24 cellular contexts compared by ENCODE assay signal in genomic region chr22:38694049-38694448, GRCh38. TPM values are rescaled to one million over a fixed set of nuclear protein-coding genes. Genes with fewer than 3 reads are reported as not detected.
DNase-seq lines count a peak whose midpoint lies in the region.
"Had no signal": no experiment of that assay in that cellular context is flagged by ENCODE, and none has a peak within 500 bp of the region (broad histone marks: within the 10 kb centered on the region; RNA-seq: fewer than 3 reads in every experiment).

No MANE protein-coding gene starts in this region.

- intact Hi-C loops in CD4-positive, alpha-beta memory T cell (cut with micrococcal nuclease): no loop called here

- H3K4me3 Mint-ChIP-seq in T-helper 2 cell treated with Interferon-gamma antibody and Interleukin-4, amounts not matched to agents 5 μg/mL and 100 μg/mL, for 36 hours: no peak overlapping the region
- no peak overlapping the region for H3K4me3 Mint-ChIP-seq in CD4-positive, alpha-beta memory T cell
- H3K4me3 Mint-ChIP-seq: nephron progenitor cell had no signal

- no peak overlapping the region for H3K4me3 ChIP-seq in ACC112 (ENCODE audit: low read depth, low read length)
- H3K4me3 ChIP-seq in muscle layer of duodenum (ENCODE audit: low read depth in 1 of 2, low read length in 2 of 2): peak overlapping the region in 1 of 2 donors; percentile 22
- no peak overlapping the region for H3K4me3 ChIP-seq in CD4-positive, alpha-beta memory T cell (ENCODE audit: low read length in 2 of 2)
- H3K4me3 ChIP-seq: BLaER1 treated with 17β-estradiol and CSF1 and Interleukin-3, amounts not matched to agents 10 nM and 100 nM; dorsolateral prefrontal cortex; esophagus muscularis mucosa; gastroesophageal sphincter; upper lobe of right lung had no signal

- H3K79me2 ChIP-seq in ACC112 (ENCODE audit: control insufficient read depth, insufficient read depth, low read length, unreplicated experiment): peaks cover 75% of the 10 kb centered on the region

- no peaks in the 10 kb centered on the region for H3K36me3 ChIP-seq in ACC112 (ENCODE audit: insufficient read depth, low read length)
- H3K36me3 ChIP-seq in muscle layer of duodenum (ENCODE audit: control insufficient read depth in 1 of 2, insufficient read depth in 2 of 2, low read length in 2 of 2): peaks cover 12 to 17% of the 10 kb centered on the region in 2 donors
- H3K36me3 ChIP-seq in CD4-positive, alpha-beta memory T cell (ENCODE audit: insufficient read depth, low read length): peaks cover 7% of the 10 kb centered on the region

- peak; percentile 75 for DNase-seq in LoVo (ENCODE audit: low spot score)
- DNase-seq in dermis blood vessel endothelial cell: peak; percentile 42
- no peak for DNase-seq in T-helper 2 cell treated with Interferon-gamma antibody and Interleukin-4, amounts not matched to agents 5 μg/mL and 100 μg/mL, for 36 hours (ENCODE audit: low spot score)
- no peak for DNase-seq in CD4-positive, alpha-beta memory T cell
- no peak for DNase-seq in middle frontal gyrus (ENCODE audit: extremely low spot score, low spot score)
- no peak for DNase-seq in stimulated activated CD4-positive, alpha-beta T cell treated with anti-CD3 and anti-CD28 coated beads, Interleukin-15, amount 100 ng/mL, for 24 hours
- DNase-seq: ACHN; activated CD4-positive, alpha-beta T cell treated with anti-CD3 and anti-CD28 coated beads, Interleukin-2, amount 50 U/mL, for 1 hour; activated CD8-positive, alpha-beta memory T cell treated with anti-CD3 and anti-CD28 coated beads, Interleukin-2, amount 50 U/mL, for 4 hours; anterior cingulate cortex; dorsolateral prefrontal cortex; IMR-90; mesendoderm; NCI-H146; nephron progenitor cell; stimulated activated CD4-positive, alpha-beta T cell treated with anti-CD3 and anti-CD28 coated beads, Interleukin-1b, Interleukin-23, amount 100 ng/mL, for 48 hours; stimulated activated naive CD4-positive, alpha-beta T cell treated with Interleukin-2 at 50 U/mL for 16 hours; upper lobe of right lung had no signal

- H3K27ac ChIP-seq in ACC112 (ENCODE audit: low read depth, low read length) (peak overlapping the region; percentile 12; the same call in 1 of the 2 replicates), muscle layer of duodenum (ENCODE audit: low read length) (peak overlapping the region; percentile 70)
- H3K27ac ChIP-seq in CD4-positive, alpha-beta memory T cell (ENCODE audit: low read depth, low read length): no peak overlapping the region
- H3K27ac ChIP-seq: BLaER1 treated with 17β-estradiol and CSF1 and Interleukin-3, amounts not matched to agents 10 nM and 100 nM; esophagus muscularis mucosa; gastroesophageal sphincter; upper lobe of right lung had no signal

- H3K27me3 ChIP-seq in ACC112 (ENCODE audit: insufficient read depth, low read length) (no peaks in the 10 kb centered on the region), muscle layer of duodenum (ENCODE audit: low read depth, low read length) (no peaks in the 10 kb centered on the region)
- no peaks in the 10 kb centered on the region for H3K27me3 ChIP-seq in CD4-positive, alpha-beta memory T cell (ENCODE audit: insufficient read depth, low read length)
- H3K27me3 ChIP-seq: BLaER1 treated with 17β-estradiol and CSF1 and Interleukin-3, amounts not matched to agents 10 nM and 100 nM; dorsolateral prefrontal cortex; esophagus muscularis mucosa; gastroesophageal sphincter; upper lobe of right lung had no signal

- no peak overlapping the region for H2AFZ ChIP-seq in ACC112 (ENCODE audit: low read length, unreplicated experiment)

- H3K4me1 Mint-ChIP-seq in T-helper 2 cell treated with Interferon-gamma antibody and Interleukin-4, amounts not matched to agents 5 μg/mL and 100 μg/mL, for 36 hours (ENCODE audit: low read depth): peaks cover 43% of the 10 kb centered on the region
- peaks cover 44 to 66% (median 53%) of the 10 kb centered on the region in 4 donors for H3K4me1 Mint-ChIP-seq in CD4-positive, alpha-beta memory T cell

- no peaks in the 10 kb centered on the region for H3K9me3 ChIP-seq in muscle layer of duodenum (ENCODE audit: control insufficient read depth in 1 of 2, low read length in 2 of 2)
- no peaks in the 10 kb centered on the region for H3K9me3 ChIP-seq in CD4-positive, alpha-beta memory T cell (ENCODE audit: control insufficient read depth in 1 of 2, low read length in 2 of 2)
- H3K9me3 ChIP-seq: BLaER1 treated with 17β-estradiol and CSF1 and Interleukin-3, amounts not matched to agents 10 nM and 100 nM; esophagus muscularis mucosa; gastroesophageal sphincter; upper lobe of right lung had no signal

- H3K9me3 Mint-ChIP-seq in T-helper 2 cell treated with Interferon-gamma antibody and Interleukin-4, amounts not matched to agents 5 μg/mL and 100 μg/mL, for 36 hours: no peaks in the 10 kb centered on the region
- no peaks in the 10 kb centered on the region for H3K9me3 Mint-ChIP-seq in CD4-positive, alpha-beta memory T cell
- H3K9me3 Mint-ChIP-seq: nephron progenitor cell; T-helper 1 cell treated with Interleukin-12 subunit alpha and Interleukin-12 subunit beta and Interleukin-4 antibody, amounts not matched to agents 30 μg/mL and 1 μg/mL, for 36 hours had no signal

- no peak overlapping the region for H3K27ac Mint-ChIP-seq in T-helper 2 cell treated with Interferon-gamma antibody and Interleukin-4, amounts not matched to agents 5 μg/mL and 100 μg/mL, for 36 hours
- peak overlapping the region in 1 of 7 donors; percentile 36 for H3K27ac Mint-ChIP-seq in CD4-positive, alpha-beta memory T cell
- H3K27ac Mint-ChIP-seq: nephron progenitor cell had no signal

- CTCF ChIA-PET in CD4-positive, alpha-beta memory T cell (lab: Charles Lee; ENCODE audit: partially characterized antibody): no interaction called here

- H3K36me3 Mint-ChIP-seq in T-helper 2 cell treated with Interferon-gamma antibody and Interleukin-4, amounts not matched to agents 5 μg/mL and 100 μg/mL, for 36 hours (ENCODE audit: low read depth): peaks cover 55% of the 10 kb centered on the region
- H3K36me3 Mint-ChIP-seq in CD4-positive, alpha-beta memory T cell: peaks cover 13 to 40% of the 10 kb centered on the region in 2 donors

- POLR2A ChIA-PET in CD4-positive, alpha-beta memory T cell (lab: Charles Lee; ENCODE audit: partially characterized antibody): interaction anchor here (1.3 to 8.5 kb wide), 4 partner anchors 11 to 60 kb away, joined by 3 to 84 read pairs (median 8); partner anchors contain the start of genes GTPBP1 and TOMM22

- no peaks in the 10 kb centered on the region for H3K27me3 Mint-ChIP-seq in T-helper 2 cell treated with Interferon-gamma antibody and Interleukin-4, amounts not matched to agents 5 μg/mL and 100 μg/mL, for 36 hours (ENCODE audit: low read depth)
- H3K27me3 Mint-ChIP-seq in CD4-positive, alpha-beta memory T cell: no peaks in the 10 kb centered on the region

- H3K4me1 ChIP-seq in ACC112 (ENCODE audit: control insufficient read depth, insufficient read depth, low read length, unreplicated experiment) (peaks cover 36% of the 10 kb centered on the region), muscle layer of duodenum (ENCODE audit: control insufficient read depth in 1 of 2, insufficient read depth in 2 of 2, low read length in 2 of 2) (peaks cover 14 to 30% of the 10 kb centered on the region in 2 donors)
- H3K4me1 ChIP-seq in CD4-positive, alpha-beta memory T cell (ENCODE audit: insufficient read depth, low read length): peaks cover 33% of the 10 kb centered on the region

RNA-seq across cellular contexts. Expression of gene JOSD1, which starts 6.7 kb away (rescaled TPM):
- 98.4 and 117 TPM in 2 replicates for total RNA-seq in dermis blood vessel endothelial cell
- total RNA-seq in CD4-positive, alpha-beta memory T cell: 10 to 100 TPM; 64.6 to 65.4 TPM
- 1 to 10 TPM; 8.0 to 9.6 TPM for polyA plus RNA-seq in CD4-positive, alpha-beta memory T cell

RNA-seq across cellular contexts. Expression of gene GTPBP1, which starts 11.7 kb away (rescaled TPM):
- total RNA-seq in dermis blood vessel endothelial cell: 35.1 and 46.7 TPM in 2 replicates
- total RNA-seq in CD4-positive, alpha-beta memory T cell: 10 to 100 TPM; 94.1 to 96.6 TPM
- polyA plus RNA-seq in CD4-positive, alpha-beta memory T cell: 10 to 100 TPM; 14.6 to 30.8 TPM

RNA-seq across cellular contexts. Expression of gene TOMM22, which starts 12.3 kb away (rescaled TPM):
- 59.8 and 76.6 TPM in 2 replicates for total RNA-seq in dermis blood vessel endothelial cell
- 10 to 100 TPM; 41.2 to 42.3 TPM for total RNA-seq in CD4-positive, alpha-beta memory T cell
- 10 to 100 TPM; 60.3 to 78.9 TPM for polyA plus RNA-seq in CD4-positive, alpha-beta memory T cell

RNA-seq across cellular contexts. Expression of gene CBY1, which starts 37.6 kb away (rescaled TPM):
- 15.1 and 18.4 TPM in 2 replicates for total RNA-seq in dermis blood vessel endothelial cell
- 10 to 100 TPM; 30.4 to 35.2 TPM for total RNA-seq in CD4-positive, alpha-beta memory T cell
- 10 to 100 TPM in 1 of 2 donors, 1 to 10 TPM in 1; 3.8 to 10.5 TPM for polyA plus RNA-seq in CD4-positive, alpha-beta memory T cell

RNA-seq across cellular contexts. Expression of gene FAM227A, which starts 37.9 kb away (rescaled TPM):
- 0.34 and 0.65 TPM in 2 replicates for total RNA-seq in dermis blood vessel endothelial cell
- under 1 TPM in 1 of 2 experiments, not detected in 1; 0.44 TPM for total RNA-seq in CD4-positive, alpha-beta memory T cell
- not detected for polyA plus RNA-seq in CD4-positive, alpha-beta memory T cell

Comparison
In these comparisons a context has a peak if more than half of its experiments do, and no peak if none do; other contexts are left out.
1. DNase-seq: peak in LoVo (single experiment) and dermis blood vessel endothelial cell (single experiment); none in T-helper 2 cell treated with Interferon-gamma antibody and Interleukin-4, amounts not matched to agents 5 μg/mL and 100 μg/mL, for 36 hours (single experiment), CD4-positive, alpha-beta memory T cell (0 of 5), middle frontal gyrus (single experiment) and stimulated activated CD4-positive, alpha-beta T cell treated with anti-CD3 and anti-CD28 coated beads, Interleukin-15, amount 100 ng/mL, for 24 hours (single experiment).